Comparison of ENCODE assay signal across 1 cellular context in the genomic region with DNA sequence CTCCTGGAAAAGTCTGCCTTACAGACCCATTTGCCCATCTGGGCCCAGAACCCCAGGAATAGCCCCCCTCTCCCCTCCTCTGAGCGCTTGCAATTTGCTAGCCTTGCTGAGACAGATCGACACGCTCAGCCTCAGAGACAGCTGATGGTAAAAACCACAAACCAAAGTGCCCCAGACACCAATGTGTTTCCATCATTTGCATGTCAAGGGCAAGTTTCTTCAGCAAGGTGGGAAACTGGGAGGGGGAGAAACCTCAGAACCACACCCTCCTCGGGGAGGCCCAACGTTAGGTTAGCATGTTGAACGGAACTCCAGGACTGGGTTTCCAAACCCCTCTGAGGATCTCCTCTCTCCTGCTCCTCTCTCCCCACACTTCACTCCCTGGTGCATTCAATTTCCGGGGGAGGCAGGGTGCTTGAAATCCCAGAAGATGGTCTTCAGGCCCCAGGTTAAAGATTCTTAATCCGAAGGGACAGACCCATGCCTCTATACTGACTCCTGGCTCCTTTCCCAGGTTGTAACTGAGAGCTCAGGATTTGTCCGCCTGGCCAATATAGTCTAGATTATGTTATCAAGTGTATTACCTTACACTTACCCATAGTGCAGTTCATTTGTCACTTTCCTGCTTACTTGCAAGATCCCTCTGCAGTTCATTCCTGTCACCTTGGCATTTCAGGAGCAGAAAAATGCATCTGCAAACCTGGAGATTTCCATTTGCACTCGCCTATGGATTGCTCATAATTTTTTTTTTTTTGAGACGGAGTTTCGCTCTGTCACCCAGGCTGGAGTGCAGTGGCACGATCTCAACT.
TF ChIP-seq lines count a peak whose summit lies in the region.

No MANE protein-coding gene starts in this region.

TF ChIP-seq in HCT116, 20 proteins besides CTCF, POLR2A, EP300 and RAD21 (continued from another document):
- TF ChIP-seq SIN3A (IDR thresholded peaks at IDR 0.05; ENCODE audit: low read depth) (no peak), ZFX (IDR thresholded peaks at IDR 0.05) (no peak), SP1 (IDR thresholded peaks at IDR 0.05; ENCODE audit: low read depth) (no peak), EZH2phosphoT487 (IDR thresholded peaks at IDR 0.05; ENCODE audit: borderline replicate concordance) (no peak), ELF1 (IDR thresholded peaks at IDR 0.05; ENCODE audit: borderline replicate concordance, low read depth) (no peak), JUND (IDR thresholded peaks at IDR 0.05) (no peak), CEBPB (IDR thresholded peaks at IDR 0.05; ENCODE audit: low read depth) (no peak), POLR2AphosphoS5 (IDR thresholded peaks at IDR 0.05; ENCODE audit: low read depth, low read length) (no peak; the same call in none of the 2 replicates), ZNF274 (IDR thresholded peaks at IDR 0.05; ENCODE audit: low read depth, low read length) (no peak), FOSL1 (IDR thresholded peaks at IDR 0.05; ENCODE audit: low read depth) (no peak)
